ENCODE assay signal across 20 cellular contexts in genomic region chr17:6501359-6501758, GRCh38. TPM values are rescaled to one million over a fixed set of nuclear protein-coding genes. Genes with fewer than 3 reads are reported as not detected.
"Had no signal": no experiment of that assay in that cellular context is flagged by ENCODE, and none has a peak within 500 bp of the region (broad histone marks: within the 10 kb centered on the region; RNA-seq: fewer than 3 reads in every experiment).

No MANE protein-coding gene starts in this region.

- H3K4me1 ChIP-seq: thyroid gland, uterus had no signal

- ATAC-seq: gastroesophageal sphincter; left colon; left ventricle myocardium superior; stimulated activated naive CD8-positive, alpha-beta T cell treated with anti-CD3 and anti-CD28 coated beads, Interleukin-15, Interleukin-2, amounts not matched to agents 100 U/mL and 50 U/mL, for 24 hours had no signal

- H3K4me3 ChIP-seq: esophagus squamous epithelium, gastroesophageal sphincter, lung, suprapubic skin, thyroid gland, uterus had no signal

- H3K27ac ChIP-seq: esophagus squamous epithelium, gastroesophageal sphincter, suprapubic skin, thyroid gland, uterus had no signal

- H3K27me3 ChIP-seq: esophagus squamous epithelium, gastroesophageal sphincter, suprapubic skin, thyroid gland, uterus had no signal

- H3K27ac Mint-ChIP-seq: immature natural killer cell, nephron, type B pancreatic cell had no signal

- DNase-seq: effector memory CD4-positive, alpha-beta T cell; esophagus squamous epithelium; foreskin fibroblast; glutamatergic neuron; immature natural killer cell; kidney; left ventricle myocardium superior; mesenchymal stem cell; naive B cell; small intestine; stimulated activated CD4-positive, alpha-beta T cell treated with anti-CD3 and anti-CD28 coated beads, Interleukin-12 subunit alpha, Interleukin-12 subunit beta, amount 100 ng/mL, for 4 hours; stimulated activated naive CD8-positive, alpha-beta T cell treated with anti-CD3 and anti-CD28 coated beads, Interleukin-15, Interleukin-2, amounts not matched to agents 100 U/mL and 50 U/mL, for 24 hours; thyroid gland; uterus had no signal

- H3K9me3 Mint-ChIP-seq: immature natural killer cell, naive B cell, nephron, type B pancreatic cell had no signal

- H3K4me3 Mint-ChIP-seq: immature natural killer cell, naive B cell, nephron, type B pancreatic cell had no signal

- H3K9me3 ChIP-seq: esophagus squamous epithelium, gastroesophageal sphincter, suprapubic skin, thyroid gland, uterus had no signal

- H3K36me3 ChIP-seq: suprapubic skin, thyroid gland, uterus had no signal

- H3K36me3 Mint-ChIP-seq: immature natural killer cell, naive B cell, type B pancreatic cell had no signal

RNA-seq across cellular contexts. Expression of gene PIMREG, which starts 57.1 kb away (rescaled TPM):
- total RNA-seq: left ventricle myocardium superior, thyroid gland had no signal
